In genomic region chr2:3585239-3586109, GRCh38 we compare ENCODE assay signal across 1 cellular context.
TF ChIP-seq lines count a peak whose summit lies in the region.

No MANE protein-coding gene starts in this region.

TF ChIP-seq in HepG2, 621 proteins besides CTCF, POLR2A, EP300 and RAD21 (continued from another document and continues in another):
- TF ChIP-seq ZSCAN20 (CRISPR knock-in tag; IDR thresholded peaks at IDR 0.05; ENCODE audit: borderline replicate concordance), result peak; percentile 76; the same call in 1 of the 2 replicates
- no peak for TF ChIP-seq PRPF4 (IDR thresholded peaks at IDR 0.05; ENCODE audit: low read depth, low read length, poor library complexity, severe bottlenecking)
- TF ChIP-seq IKZF1 (IDR thresholded peaks at IDR 0.05), result no peak
- TF ChIP-seq GZF1 (CRISPR knock-in tag; IDR thresholded peaks at IDR 0.05), result peak; percentile 70; the same call in 1 of the 2 replicates
- peak; percentile 52 for TF ChIP-seq AGO2 (optimal IDR thresholded peaks at IDR 0.05; ENCODE audit: low read depth, low read length)
- no peak for TF ChIP-seq ZHX1 (CRISPR knock-in tag; IDR thresholded peaks at IDR 0.05; ENCODE audit: low read depth)
- TF ChIP-seq ZNF7 (CRISPR knock-in tag; IDR thresholded peaks at IDR 0.05), result no peak
- TF ChIP-seq NCOA1 (CRISPR knock-in tag; IDR thresholded peaks at IDR 0.05), result no peak
- peak; percentile 41 for TF ChIP-seq MED13 (CRISPR knock-in tag; IDR thresholded peaks at IDR 0.05)
- peak; percentile 43; the same call in 1 of the 2 replicates for TF ChIP-seq ZNF468 (CRISPR knock-in tag; IDR thresholded peaks at IDR 0.05)
- TF ChIP-seq PBX2 (CRISPR knock-in tag; IDR thresholded peaks at IDR 0.05), result no peak
- no peak for TF ChIP-seq ZNF33B (CRISPR knock-in tag; IDR thresholded peaks at IDR 0.05)
- no peak for TF ChIP-seq CREBL2 (CRISPR knock-in tag; IDR thresholded peaks at IDR 0.05; ENCODE audit: borderline replicate concordance)
- TF ChIP-seq ARNT2 (CRISPR knock-in tag; IDR thresholded peaks at IDR 0.05; ENCODE audit: low read depth), result no peak; the same call in 1 of the 2 replicates
- peak; percentile 45; the same call in 1 of the 2 replicates for TF ChIP-seq ZNF549 (CRISPR knock-in tag; IDR thresholded peaks at IDR 0.05)
- TF ChIP-seq TRIM22 (IDR thresholded peaks at IDR 0.05), result no peak
- TF ChIP-seq ZNF800 (CRISPR knock-in tag; IDR thresholded peaks at IDR 0.05), result peak; percentile 88; the same call in 1 of the 2 replicates
- TF ChIP-seq SCMH1 (CRISPR knock-in tag; IDR thresholded peaks at IDR 0.05; ENCODE audit: borderline replicate concordance), result no peak
- no peak for TF ChIP-seq CENPT (CRISPR knock-in tag; IDR thresholded peaks at IDR 0.05; ENCODE audit: low read depth)
- no peak for TF ChIP-seq DBP (CRISPR knock-in tag; IDR thresholded peaks at IDR 0.05; ENCODE audit: not compliant biosample characterization)
- TF ChIP-seq ZBTB40 (IDR thresholded peaks at IDR 0.05), result no peak
- TF ChIP-seq ZBTB40 (CRISPR knock-in tag; IDR thresholded peaks at IDR 0.05), result peak; percentile 76
- no peak for TF ChIP-seq ZSCAN12 (CRISPR knock-in tag; IDR thresholded peaks at IDR 0.05)
- TF ChIP-seq HMGA1 (CRISPR knock-in tag; conservative IDR thresholded peaks at IDR 0.05), result no peak
- TF ChIP-seq KLF13 (CRISPR knock-in tag; IDR thresholded peaks at IDR 0.05), result no peak
- peak; percentile 55; the same call in 1 of the 2 replicates for TF ChIP-seq ZSCAN25 (CRISPR knock-in tag; IDR thresholded peaks at IDR 0.05)
- TF ChIP-seq TERF1 (CRISPR knock-in tag; IDR thresholded peaks at IDR 0.05), result no peak
- no peak for TF ChIP-seq SSRP1 (CRISPR knock-in tag; IDR thresholded peaks at IDR 0.05)
- TF ChIP-seq RFX5 (IDR thresholded peaks at IDR 0.05; ENCODE audit: low read depth, low read length), result no peak
- no peak for TF ChIP-seq ZNF557 (CRISPR knock-in tag; IDR thresholded peaks at IDR 0.05)
- 0 out of 2 replicates have a peak, but pooled peaks have one; percentile 45 for TF ChIP-seq ZNF138 (CRISPR knock-in tag; IDR thresholded peaks at IDR 0.05; ENCODE audit: low read depth)
- no peak for TF ChIP-seq ZNF282 (IDR thresholded peaks at IDR 0.05; ENCODE audit: partially characterized antibody)
- TF ChIP-seq DNMT3B (CRISPR knock-in tag; conservative IDR thresholded peaks at IDR 0.05), result no peak
- no peak for TF ChIP-seq ZFP36L2 (CRISPR knock-in tag; IDR thresholded peaks at IDR 0.05)
- peak; percentile 81; the same call in 1 of the 2 replicates for TF ChIP-seq CREB3 (CRISPR knock-in tag; IDR thresholded peaks at IDR 0.05)
- no peak; the same call in 1 of the 2 replicates for TF ChIP-seq ELF1 (CRISPR knock-in tag; IDR thresholded peaks at IDR 0.05)
- TF ChIP-seq ARNT (IDR thresholded peaks at IDR 0.05), result no peak
- TF ChIP-seq TOPORS (CRISPR knock-in tag; IDR thresholded peaks at IDR 0.05), result no peak
- TF ChIP-seq NR2C2 (CRISPR knock-in tag; IDR thresholded peaks at IDR 0.05; ENCODE audit: borderline replicate concordance), result peak; percentile 94
- no peak for TF ChIP-seq ZNF234 (CRISPR knock-in tag; conservative IDR thresholded peaks at IDR 0.05)
- peak; percentile 49; the same call in 1 of the 2 replicates for TF ChIP-seq ZNF629 (CRISPR knock-in tag; conservative IDR thresholded peaks at IDR 0.05)
- peak; percentile 84; the same call in 1 of the 2 replicates for TF ChIP-seq FOXJ3 (CRISPR knock-in tag; IDR thresholded peaks at IDR 0.05; ENCODE audit: borderline replicate concordance)
- peak; percentile 74; the same call in 1 of the 2 replicates for TF ChIP-seq KLF12 (CRISPR knock-in tag; IDR thresholded peaks at IDR 0.05; ENCODE audit: borderline replicate concordance)
- no peak for TF ChIP-seq ZNF589 (CRISPR knock-in tag; conservative IDR thresholded peaks at IDR 0.05)
- peak; percentile 41 for TF ChIP-seq MAX (IDR thresholded peaks at IDR 0.05)
- TF ChIP-seq ZNF143 (CRISPR knock-in tag; IDR thresholded peaks at IDR 0.05), result peak; percentile 66
- no peak for TF ChIP-seq ZNF75D (CRISPR knock-in tag; IDR thresholded peaks at IDR 0.05; ENCODE audit: borderline replicate concordance)
- no peak for TF ChIP-seq RORA (CRISPR knock-in tag; IDR thresholded peaks at IDR 0.05)
